1 cellular context compared by ENCODE assay signal in genomic region chr10:100348389-100348927, GRCh38.
TF ChIP-seq lines count a peak whose summit lies in the region.

No MANE protein-coding gene starts in this region.

TF ChIP-seq in H1, 55 proteins besides CTCF, POLR2A, EP300 and RAD21:
- TF ChIP-seq SRF (IDR thresholded peaks at IDR 0.05; ENCODE audit: low read depth, low read length) (no peak), BACH1 (IDR thresholded peaks at IDR 0.05; ENCODE audit: low read length) (no peak), BRCA1 (IDR thresholded peaks at IDR 0.05; ENCODE audit: low read depth, low read length) (no peak), ASH2L (IDR thresholded peaks at IDR 0.05; ENCODE audit: low read length) (no peak), CHD1 (IDR thresholded peaks at IDR 0.05; ENCODE audit: low read depth, low read length) (no peak), SAP30 (IDR thresholded peaks at IDR 0.05; ENCODE audit: insufficient read depth, insufficient replicate concordance, low read length) (no peak), RFX5 (IDR thresholded peaks at IDR 0.05; ENCODE audit: borderline replicate concordance, low read depth, low read length) (no peak), JUND (IDR thresholded peaks at IDR 0.05; ENCODE audit: low read length) (no peak), CBX8 (IDR thresholded peaks at IDR 0.05; ENCODE audit: borderline replicate concordance, low read depth, low read length) (no peak)
TF ChIP-seq in H1: peak in this region for 0.
